3 cellular contexts compared by ENCODE assay signal in the genomic region with DNA sequence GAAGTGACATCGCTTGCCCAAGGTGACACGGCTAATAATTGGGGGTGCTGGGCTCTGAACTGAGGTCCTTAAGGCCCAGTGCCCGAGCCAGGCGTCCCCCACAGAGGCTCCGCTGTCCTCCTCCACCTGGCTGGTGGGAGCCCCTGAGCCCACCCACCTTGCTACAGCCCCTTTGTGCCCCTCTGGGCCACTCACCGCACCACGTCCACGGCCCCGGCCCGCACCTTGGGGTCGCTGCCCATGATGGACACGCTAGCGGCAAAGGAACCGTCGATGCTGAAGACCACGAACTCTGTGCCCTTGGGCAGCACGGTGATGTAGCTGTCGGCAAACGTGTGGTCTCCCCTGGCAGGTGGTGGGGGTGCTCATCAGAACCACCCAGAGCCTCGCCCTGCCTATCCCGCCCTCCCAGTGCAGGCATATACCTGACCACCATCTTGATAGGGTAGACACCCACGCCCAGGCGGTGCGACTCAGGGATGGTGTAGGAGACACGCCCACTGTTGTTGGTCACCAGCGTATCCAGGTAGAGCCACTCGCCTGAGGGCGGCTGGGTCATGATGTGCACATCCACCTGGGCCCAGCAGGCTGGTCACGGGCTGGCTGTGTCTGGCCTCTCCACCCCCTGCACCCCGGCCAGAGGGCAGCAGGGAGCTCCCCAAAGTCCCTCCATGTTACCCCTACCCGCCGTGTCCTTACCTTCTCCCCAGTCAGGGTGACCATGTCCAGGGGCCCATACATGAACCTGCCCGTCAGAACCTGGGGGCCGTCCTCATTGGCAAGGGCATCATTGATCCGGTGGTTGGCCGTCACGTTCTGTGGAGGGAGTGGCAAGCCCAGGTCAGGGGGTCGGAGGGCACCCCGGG.
TF ChIP-seq lines count a peak whose summit lies in the region.

No MANE protein-coding gene starts in this region.

TF ChIP-seq in HEK293, 187 proteins besides CTCF, POLR2A, EP300 and RAD21 (continues in another document):
- no peak for TF ChIP-seq SP2 (tag by site-specific recombination; IDR thresholded peaks at IDR 0.05)
- TF ChIP-seq, protein P1, sequence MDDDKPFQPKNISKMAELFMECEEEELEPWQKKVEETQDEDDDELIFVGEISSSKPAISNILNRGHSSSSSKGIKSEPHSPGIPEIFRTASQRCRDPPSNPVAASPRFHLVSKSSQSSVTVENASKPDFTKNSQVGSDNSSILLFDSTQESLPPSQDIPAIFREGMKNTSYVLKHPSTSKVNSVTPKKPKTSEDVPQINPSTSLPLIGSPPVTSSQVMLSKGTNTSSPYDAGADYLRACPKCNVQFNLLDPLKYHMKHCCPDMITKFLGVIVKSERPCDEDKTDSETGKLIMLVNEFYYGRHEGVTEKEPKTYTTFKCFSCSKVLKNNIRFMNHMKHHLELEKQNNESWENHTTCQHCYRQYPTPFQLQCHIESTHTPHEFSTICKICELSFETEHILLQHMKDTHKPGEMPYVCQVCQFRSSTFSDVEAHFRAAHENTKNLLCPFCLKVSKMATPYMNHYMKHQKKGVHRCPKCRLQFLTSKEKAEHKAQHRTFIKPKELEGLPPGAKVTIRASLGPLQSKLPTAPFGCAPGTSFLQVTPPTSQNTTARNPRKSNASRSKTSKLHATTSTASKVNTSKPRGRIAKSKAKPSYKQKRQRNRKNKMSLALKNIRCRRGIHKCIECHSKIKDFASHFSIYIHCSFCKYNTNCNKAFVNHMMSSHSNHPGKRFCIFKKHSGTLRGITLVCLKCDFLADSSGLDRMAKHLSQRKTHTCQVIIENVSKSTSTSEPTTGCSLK (tag by site-specific recombination; IDR thresholded peaks at IDR 0.05): no peak
- TF ChIP-seq ZNF16 (tag by site-specific recombination; IDR thresholded peaks at IDR 0.05; ENCODE audit: low read depth): no peak
- no peak for TF ChIP-seq ZXDB (tag by site-specific recombination; IDR thresholded peaks at IDR 0.05)
- no peak for TF ChIP-seq ZNF776 (tag by site-specific recombination; IDR thresholded peaks at IDR 0.05; ENCODE audit: borderline replicate concordance)
- TF ChIP-seq PRDM1 (tag by site-specific recombination; IDR thresholded peaks at IDR 0.05): no peak
- TF ChIP-seq ZFHX2 (tag by site-specific recombination; conservative IDR thresholded peaks at IDR 0.05): peak; percentile 56
- TF ChIP-seq SETDB1 (IDR thresholded peaks at IDR 0.05; ENCODE audit: insufficient read length, low read length): no peak

TF ChIP-seq in IMR-90, 13 proteins besides CTCF, POLR2A, EP300 and RAD21:
- TF ChIP-seq RFX5 (IDR thresholded peaks at IDR 0.05; ENCODE audit: low read depth, low read length) (no peak), USF2 (IDR thresholded peaks at IDR 0.05; ENCODE audit: low read depth, low read length) (no peak), CEBPB (IDR thresholded peaks at IDR 0.05; ENCODE audit: low read depth, low read length) (no peak), MAZ (IDR thresholded peaks at IDR 0.05; ENCODE audit: borderline replicate concordance, low read depth, low read length) (no peak), NFE2L2 (IDR thresholded peaks at IDR 0.05; ENCODE audit: low read depth, low read length) (no peak), RCOR1 (IDR thresholded peaks at IDR 0.05; ENCODE audit: insufficient replicate concordance, low read length) (no peak), MAFK (IDR thresholded peaks at IDR 0.05; ENCODE audit: low read depth, low read length) (no peak), MXI1 (IDR thresholded peaks at IDR 0.05; ENCODE audit: borderline replicate concordance, low read depth, low read length) (no peak), BHLHE40 (IDR thresholded peaks at IDR 0.05; ENCODE audit: low read depth, low read length) (no peak), CHD1 (IDR thresholded peaks at IDR 0.05; ENCODE audit: low read depth, low read length) (no peak), SMC3 (IDR thresholded peaks at IDR 0.05; ENCODE audit: low read depth, low read length) (no peak), FOS (IDR thresholded peaks at IDR 0.05; ENCODE audit: low read depth, low read length) (no peak)
- TF ChIP-seq, protein P2, sequence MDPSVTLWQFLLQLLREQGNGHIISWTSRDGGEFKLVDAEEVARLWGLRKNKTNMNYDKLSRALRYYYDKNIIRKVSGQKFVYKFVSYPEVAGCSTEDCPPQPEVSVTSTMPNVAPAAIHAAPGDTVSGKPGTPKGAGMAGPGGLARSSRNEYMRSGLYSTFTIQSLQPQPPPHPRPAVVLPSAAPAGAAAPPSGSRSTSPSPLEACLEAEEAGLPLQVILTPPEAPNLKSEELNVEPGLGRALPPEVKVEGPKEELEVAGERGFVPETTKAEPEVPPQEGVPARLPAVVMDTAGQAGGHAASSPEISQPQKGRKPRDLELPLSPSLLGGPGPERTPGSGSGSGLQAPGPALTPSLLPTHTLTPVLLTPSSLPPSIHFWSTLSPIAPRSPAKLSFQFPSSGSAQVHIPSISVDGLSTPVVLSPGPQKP (IDR thresholded peaks at IDR 0.05; ENCODE audit: borderline replicate concordance, low read depth, low read length): no peak

TF ChIP-seq in H1, 55 proteins besides CTCF, POLR2A, EP300 and RAD21:
- TF ChIP-seq POLR2AphosphoS5 (IDR thresholded peaks at IDR 0.05; ENCODE audit: low read depth, low read length) (no peak), CBX8 (IDR thresholded peaks at IDR 0.05; ENCODE audit: borderline replicate concordance, low read depth, low read length) (no peak), RXRA (IDR thresholded peaks at IDR 0.05; ENCODE audit: insufficient read depth, low read depth, low read length) (no peak), ATF2 (IDR thresholded peaks at IDR 0.05; ENCODE audit: low read length) (no peak), TAF1 (IDR thresholded peaks at IDR 0.05; ENCODE audit: low read depth, low read length) (no peak), CHD1 (IDR thresholded peaks at IDR 0.05; ENCODE audit: low read depth, low read length) (no peak), ATF3 (IDR thresholded peaks at IDR 0.05; ENCODE audit: insufficient read depth, low read depth, low read length) (no peak), TAF7 (optimal IDR thresholded peaks at IDR 0.05; ENCODE audit: borderline replicate concordance, low read depth, low read length) (no peak), USF2 (IDR thresholded peaks at IDR 0.05; ENCODE audit: low read length) (no peak), RFX5 (IDR thresholded peaks at IDR 0.05; ENCODE audit: borderline replicate concordance, low read depth, low read length) (no peak), HDAC6 (IDR thresholded peaks at IDR 0.05; ENCODE audit: low read depth, low read length) (no peak), NRF1 (IDR thresholded peaks at IDR 0.05; ENCODE audit: low read depth, low read length) (no peak)
